9 cellular contexts compared by ENCODE assay signal in genomic region chr1:44785501-44786137, GRCh38. TPM values are rescaled to one million over a fixed set of nuclear protein-coding genes. Genes with fewer than 3 reads are reported as not detected.
DNase-seq lines count a peak whose midpoint lies in the region; ATAC-seq and TF ChIP-seq lines count a peak whose summit lies in the region.
"Had no signal": no experiment of that assay in that cellular context is flagged by ENCODE, and none has a peak within 500 bp of the region (broad histone marks: within the 10 kb centered on the region; RNA-seq: fewer than 3 reads in every experiment).

No MANE protein-coding gene starts in this region.

- peaks cover 28% of the 10 kb centered on the region for H3K27me3 Mint-ChIP-seq in GM23338 (ENCODE audit: insufficient read depth, low read depth, poor library complexity)
- no peaks in the 10 kb centered on the region for H3K27me3 Mint-ChIP-seq in activated CD8-positive, alpha-beta T cell treated with anti-CD3 and anti-CD28 coated beads for 36 hours

- no peaks in the 10 kb centered on the region for H3K9me3 ChIP-seq in iPS-15b (ENCODE audit: control insufficient read depth, insufficient read depth, low read length)

- no peaks in the 10 kb centered on the region; the same call in 2 of the 3 replicates for H3K9me3 Mint-ChIP-seq in GM23338
- H3K9me3 Mint-ChIP-seq in activated CD8-positive, alpha-beta T cell treated with anti-CD3 and anti-CD28 coated beads for 36 hours = no peaks in the 10 kb centered on the region

- no peaks in the 10 kb centered on the region for H4K20me1 ChIP-seq in GM23338 (replicated peaks; ENCODE audit: insufficient read depth)

- peaks cover 33% of the 10 kb centered on the region for H3K4me1 Mint-ChIP-seq in GM23338
- peaks cover 35% of the 10 kb centered on the region for H3K4me1 Mint-ChIP-seq in activated CD8-positive, alpha-beta T cell treated with anti-CD3 and anti-CD28 coated beads for 36 hours (ENCODE audit: low read depth)

- H3K27me3 ChIP-seq in GM23338 (ENCODE audit: insufficient read depth) (0 out of 2 replicates have a peak, but pooled peaks cover 10% of the 10 kb centered on the region), iPS-15b (ENCODE audit: control insufficient read depth, insufficient read depth, low read length) (peaks cover 6% of the 10 kb centered on the region)

- no peaks in the 10 kb centered on the region for H3K9me2 ChIP-seq in GM23338 (ENCODE audit: insufficient read depth)

- H3K4me3 Mint-ChIP-seq in GM23338 = peak overlapping the region; percentile 74
- H3K4me3 Mint-ChIP-seq in activated CD8-positive, alpha-beta T cell treated with anti-CD3 and anti-CD28 coated beads for 36 hours = peak overlapping the region; percentile 65

- H3K36me3 ChIP-seq in GM23338 (ENCODE audit: insufficient read depth) (no peaks in the 10 kb centered on the region), iPS-15b (ENCODE audit: control insufficient read depth, insufficient read depth, low read length) (no peaks in the 10 kb centered on the region)

- CTCF ChIA-PET in activated CD8-positive, alpha-beta T cell treated with anti-CD3 and anti-CD28 coated beads for 36 hours (lab: Charles Lee) = interaction anchor here (0.7 to 4.0 kb wide), 13 partner anchors 10 to 233 kb away, joined by 3 to 29 read pairs (median 4); partner anchors contain the start of genes BTBD19, PLK3 and RPS8

- H3K27ac ChIP-seq in GM23338 (ENCODE audit: low read depth) = no peak overlapping the region
- peak overlapping the region in 7 of 21 experiments; percentile 2 to 78 (median 18) for H3K27ac ChIP-seq in skin epidermis
- H3K27ac ChIP-seq: SK-N-MC had no signal

- H3K36me3 Mint-ChIP-seq in GM23338 (ENCODE audit: low read depth) = peaks cover 14% of the 10 kb centered on the region
- peaks cover 19% of the 10 kb centered on the region for H3K36me3 Mint-ChIP-seq in activated CD8-positive, alpha-beta T cell treated with anti-CD3 and anti-CD28 coated beads for 36 hours (ENCODE audit: low read depth)

- POLR2A ChIA-PET in activated CD8-positive, alpha-beta T cell treated with anti-CD3 and anti-CD28 coated beads for 36 hours (lab: Charles Lee) = interaction anchor here (0.8 to 11.9 kb wide), 12 partner anchors 7 to 200 kb away, joined by 3 to 181 read pairs (median 8); partner anchors contain the start of genes BTBD19, DYNLT4, PLK3 and RNU5D-1

- no peak overlapping the region for H2AFZ ChIP-seq in GM23338

- H3K4me3 ChIP-seq in GM23338 (peak overlapping the region; percentile 73), iPS-15b (ENCODE audit: low read depth, low read length) (peak overlapping the region; percentile 59), skin epidermis (peak overlapping the region in 4 of 7 experiments; percentile 28 to 42 (median 36))
- H3K4me3 ChIP-seq: SK-N-MC had no signal

- peaks cover 22% of the 10 kb centered on the region for H3K4me1 ChIP-seq in GM23338 (ENCODE audit: insufficient read depth)
- peaks cover 8% of the 10 kb centered on the region for H3K4me1 ChIP-seq in iPS-15b (ENCODE audit: control insufficient read depth, insufficient read depth, low read length)

- intact Hi-C loops in activated CD8-positive, alpha-beta T cell treated with anti-CD3 and anti-CD28 coated beads for 36 hours (cut with micrococcal nuclease) = no loop called here

- peak overlapping the region; percentile 92 for H3K4me2 ChIP-seq in GM23338

- no peak for TF ChIP-seq CTCF in GM23338 (conservative IDR thresholded peaks at IDR 0.05; ENCODE audit: low read depth in 2 of 2)
- TF ChIP-seq CTCF in activated CD8-positive, alpha-beta T cell treated with anti-CD3 and anti-CD28 coated beads for 36 hours (IDR thresholded peaks at IDR 0.05) = no peak

- ATAC-seq in GM23338 = no peak
- ATAC-seq in activated CD8-positive, alpha-beta T cell treated with anti-CD3 and anti-CD28 coated beads for 36 hours = no peak

- H3K27ac Mint-ChIP-seq in GM23338 = no peak overlapping the region
- peak overlapping the region; percentile 82 for H3K27ac Mint-ChIP-seq in activated CD8-positive, alpha-beta T cell treated with anti-CD3 and anti-CD28 coated beads for 36 hours

- H3K9ac ChIP-seq in iPS-15b (ENCODE audit: low read depth, low read length) = no peak overlapping the region

- no peak for DNase-seq in GM23338 (ENCODE audit: low spot score)
- DNase-seq in activated CD8-positive, alpha-beta T cell treated with anti-CD3 and anti-CD28 coated beads for 36 hours = no peak
- DNase-seq in NK-92 (lab: John Stamatoyannopoulos, UW; ENCODE audit: unreplicated experiment) = no peak
- DNase-seq in NCI-H748 treated with DMSO at 0.1 percent for 48 hours (lab: John Stamatoyannopoulos, UW) = no peak
- no peak for DNase-seq in A172 (ENCODE audit: low spot score)
- DNase-seq: cortex of kidney had no signal

- peaks cover 39% of the 10 kb centered on the region for H3F3A ChIP-seq in GM23338 (replicated peaks; ENCODE audit: low read depth)

- no peaks in the 10 kb centered on the region for H3K79me2 ChIP-seq in GM23338 (replicated peaks; ENCODE audit: insufficient read depth)

TF ChIP-seq in GM23338, 12 proteins besides CTCF, POLR2A, EP300 and RAD21 (continues in another document):
- TF ChIP-seq POLR2AphosphoS5 (IDR thresholded peaks at IDR 0.05; ENCODE audit: low read depth) (no peak), ZNF331 (CRISPR knock-in tag; IDR thresholded peaks at IDR 0.05; ENCODE audit: low read depth) (no peak)

RNA-seq across cellular contexts. Expression of gene BEST4, which starts 2.4 kb away (rescaled TPM):
- total RNA-seq in GM23338 (2014; rRNA removed; shearing (Covaris generic)) = 0.58 and 0.63 TPM in 2 replicates
- 1.5 and 1.6 TPM in 2 replicates for polyA plus RNA-seq in GM23338 (2016; fragmentation: Nextera tagmentation; extraction: Ambion mirVana)
- total RNA-seq in activated CD8-positive, alpha-beta T cell treated with anti-CD3 and anti-CD28 coated beads for 36 hours = 1 to 10 TPM in 1 of 2 experiments, under 1 TPM in 1; 0.87 to 1.0 TPM
- 0.05 TPM in 1 of 2 replicates, not detected in the other for total RNA-seq in A172 (2014; rRNA removed; shearing (Covaris generic))

RNA-seq across cellular contexts. Expression of gene RPS8, which starts 10.3 kb away (rescaled TPM):
- total RNA-seq in GM23338 (2014; rRNA removed; shearing (Covaris generic)) = 1,756 and 2,098 TPM in 2 replicates
- 2,427 and 2,738 TPM in 2 replicates for polyA plus RNA-seq in GM23338 (2016; fragmentation: Nextera tagmentation; extraction: Ambion mirVana)
- total RNA-seq in activated CD8-positive, alpha-beta T cell treated with anti-CD3 and anti-CD28 coated beads for 36 hours = 1,000 to 10,000 TPM; 3,218 to 3,314 TPM
- total RNA-seq in A172 (2014; rRNA removed; shearing (Covaris generic)) = 1,717 and 1,928 TPM in 2 replicates

RNA-seq across cellular contexts. Expression of gene PLK3, which starts 14.6 kb away (rescaled TPM):
- 11.8 and 15.1 TPM in 2 replicates for total RNA-seq in GM23338 (2014; rRNA removed; shearing (Covaris generic))
- 7.6 and 8.7 TPM in 2 replicates for polyA plus RNA-seq in GM23338 (2016; fragmentation: Nextera tagmentation; extraction: Ambion mirVana)
- total RNA-seq in activated CD8-positive, alpha-beta T cell treated with anti-CD3 and anti-CD28 coated beads for 36 hours = 10 to 100 TPM; 36.4 to 36.6 TPM
- total RNA-seq in A172 (2014; rRNA removed; shearing (Covaris generic)) = 11.3 and 15.9 TPM in 2 replicates

RNA-seq across cellular contexts. Expression of gene DYNLT4, which starts 21.5 kb away (rescaled TPM):
- 0.73 TPM in 1 of 2 replicates, not detected in the other for total RNA-seq in GM23338 (2014; rRNA removed; shearing (Covaris generic))
- polyA plus RNA-seq in GM23338 (2016; fragmentation: Nextera tagmentation; extraction: Ambion mirVana) = not detected in 2 replicates
- 1 to 10 TPM in 1 of 2 experiments, under 1 TPM in 1; 0.36 to 1.1 TPM for total RNA-seq in activated CD8-positive, alpha-beta T cell treated with anti-CD3 and anti-CD28 coated beads for 36 hours
- total RNA-seq in A172 (2014; rRNA removed; shearing (Covaris generic)) = 6.3 TPM in 1 of 2 replicates, not detected in the other

RNA-seq across cellular contexts. Expression of gene BTBD19, which starts 22.7 kb away (rescaled TPM):
- total RNA-seq in GM23338 (2014; rRNA removed; shearing (Covaris generic)) = 0.16 and 0.66 TPM in 2 replicates
- 0.33 and 0.37 TPM in 2 replicates for polyA plus RNA-seq in GM23338 (2016; fragmentation: Nextera tagmentation; extraction: Ambion mirVana)
- 1 to 10 TPM; 4.8 to 5.6 TPM for total RNA-seq in activated CD8-positive, alpha-beta T cell treated with anti-CD3 and anti-CD28 coated beads for 36 hours
- total RNA-seq in A172 (2014; rRNA removed; shearing (Covaris generic)) = 4.8 and 9.4 TPM in 2 replicates
